Comparison of ENCODE assay signal across 8 cellular contexts in genomic region chr2:219294356-219295351, GRCh38. TPM values are rescaled to one million over a fixed set of nuclear protein-coding genes. Genes with fewer than 3 reads are reported as not detected.
DNase-seq lines count a peak whose midpoint lies in the region; ATAC-seq and TF ChIP-seq lines count a peak whose summit lies in the region.

No MANE protein-coding gene starts in this region.

- peak; percentile 29 for TF ChIP-seq POLR2A in transverse colon (IDR thresholded peaks at IDR 0.05)

- H3K23ac ChIP-seq in trophoblast cell (ENCODE audit: low read length), result no peak overlapping the region

- H3K4me3 ChIP-seq in KMS-11 (IDR thresholded peaks at IDR 0.05; ENCODE audit: insufficient read depth, low read depth, low read length) (no peak overlapping the region), SK-N-MC (peak overlapping the region; percentile 77), cardiac muscle cell (peak overlapping the region; percentile 65), trophoblast cell (ENCODE audit: low read depth, low read length) (peak overlapping the region; percentile 74), transverse colon (peak overlapping the region; percentile 53 to 75 (median 60))

- peak overlapping the region; percentile 54; the same call in 1 of the 2 replicates for H3K9ac ChIP-seq in KMS-11
- peak overlapping the region; percentile 54 for H3K9ac ChIP-seq in SK-N-MC (ENCODE audit: insufficient read length)
- H3K9ac ChIP-seq in trophoblast cell (ENCODE audit: low read length), result peak overlapping the region; percentile 77

- TF ChIP-seq EP300 in transverse colon (IDR thresholded peaks at IDR 0.05; ENCODE audit: low read depth), result no peak

- H3K4me2 ChIP-seq in KMS-11, result peak overlapping the region; percentile 86
- peak overlapping the region; percentile 81 for H3K4me2 ChIP-seq in trophoblast cell (ENCODE audit: low read length)

- 100% methylated on average over 2 of the region's 67 CpGs for WGBS in trophoblast cell (ENCODE audit: extremely low coverage, insufficient coverage, insufficient read length)
- 16 to 35% methylated on average over 9 to 40 of the region's 67 CpGs for WGBS in transverse colon (ENCODE audit: low coverage in 1 of 2), 2 donors

- peak overlapping the region; percentile 47 for H4K91ac ChIP-seq in trophoblast cell (ENCODE audit: low read depth, low read length)

- peaks cover 23% of the 10 kb centered on the region; the same call in 1 of the 2 replicates for H3K27me3 ChIP-seq in KMS-11 (ENCODE audit: insufficient read depth, low read depth)
- H3K27me3 ChIP-seq in cardiac muscle cell, result peaks cover 1% of the 10 kb centered on the region
- no peaks in the 10 kb centered on the region for H3K27me3 ChIP-seq in trophoblast cell (ENCODE audit: insufficient read depth, low read length)
- H3K27me3 ChIP-seq in transverse colon, result peaks cover 5% of the 10 kb centered on the region

- peak overlapping the region; percentile 88 for H4K8ac ChIP-seq in trophoblast cell (ENCODE audit: low read depth, low read length)

- H3K27ac ChIP-seq in KMS-11 (no peak overlapping the region), SK-N-MC (no peak overlapping the region), cardiac muscle cell (peak overlapping the region; percentile 46), trophoblast cell (ENCODE audit: low read depth, low read length) (no peak overlapping the region), transverse colon (peak overlapping the region; percentile 78 to 90 (median 84))

- H3K36me3 ChIP-seq in KMS-11 (ENCODE audit: insufficient read depth) (no peaks in the 10 kb centered on the region), SK-N-MC (ENCODE audit: insufficient read depth, low read length) (no peaks in the 10 kb centered on the region), cardiac muscle cell (no peaks in the 10 kb centered on the region), trophoblast cell (ENCODE audit: control insufficient read depth in 1 of 2, insufficient read depth in 2 of 2, low read length in 2 of 2) (no peaks in the 10 kb centered on the region), transverse colon (no peaks in the 10 kb centered on the region)

- H2AK5ac ChIP-seq in trophoblast cell (ENCODE audit: low read length), result no peak overlapping the region

- peak; percentile 95 for ATAC-seq in GM21737 (IDR thresholded peaks at IDR 0.05; ENCODE audit: unreplicated experiment)

- H4K20me1 ChIP-seq in KMS-11 (ENCODE audit: insufficient read depth), result no peaks in the 10 kb centered on the region

- intact Hi-C loops in transverse colon (cut with DNase I; ENCODE audit: low total_unique reads), result loop anchor here (2.0 to 10.0 kb wide), 3 partner anchors 18 to 132 kb away; partner anchors contain the start of genes ANKZF1, ATG9A and NHEJ1

- peak overlapping the region; percentile 42 for H2BK5ac ChIP-seq in trophoblast cell (ENCODE audit: low read depth, low read length, poor library complexity)

- H3K36me3 Mint-ChIP-seq in activated naive CD4-positive, alpha-beta T cell treated with anti-CD3 and anti-CD28 coated beads, Interleukin-2, amount 50 U/mL, for 24 hours, result no peaks in the 10 kb centered on the region

- peak overlapping the region; percentile 96 for H3K27ac Mint-ChIP-seq in activated naive CD4-positive, alpha-beta T cell treated with anti-CD3 and anti-CD28 coated beads, Interleukin-2, amount 50 U/mL, for 24 hours

- H2BK12ac ChIP-seq in trophoblast cell (ENCODE audit: low read length), result no peak overlapping the region

- H3K4me1 ChIP-seq in KMS-11 (ENCODE audit: low read depth, poor library complexity, severe bottlenecking) (peaks cover 7% of the 10 kb centered on the region), cardiac muscle cell (ENCODE audit: low read depth) (no peaks in the 10 kb centered on the region), trophoblast cell (ENCODE audit: control insufficient read depth in 1 of 2, insufficient read depth in 2 of 2, low read length in 2 of 2) (peaks cover 4% of the 10 kb centered on the region in 2 experiments), transverse colon (peaks cover 3 to 24% (median 14%) of the 10 kb centered on the region in 4 donors)

- in situ Hi-C loops in transverse colon (cut with MboI; ENCODE audit: low pct_ligation_motif_present in 1 of 4, low pct_unique_long_range_greater_than_20kb in 1 of 4, low sequenced_read_pairs in 3 of 4), result loop anchor here (10.0 to 25.0 kb wide), 3 partner anchors 120 to 240 kb away; partner anchors contain the start of genes SLC23A3 (in 3 of the 4), CNPPD1 (in 2 of the 4), RETREG2 (in 2 of the 4) and NHEJ1 (in 1 of the 4)

- peak overlapping the region; percentile 83 for H2AFZ ChIP-seq in KMS-11 (ENCODE audit: low read depth)
- peak overlapping the region; percentile 75 for H2AFZ ChIP-seq in trophoblast cell (ENCODE audit: insufficient read depth, low read length, poor library complexity)

- H4K12ac ChIP-seq in trophoblast cell (ENCODE audit: low read depth, low read length), result peak overlapping the region; percentile 83

- H2BK120ac ChIP-seq in trophoblast cell (ENCODE audit: insufficient read depth, low read length, poor library complexity), result peak overlapping the region; percentile 61

- H3K9me3 ChIP-seq in SK-N-MC (ENCODE audit: low read depth, low read length) (no peaks in the 10 kb centered on the region), cardiac muscle cell (ENCODE audit: low read depth) (no peaks in the 10 kb centered on the region), trophoblast cell (ENCODE audit: insufficient read depth, low read depth, low read length) (no peaks in the 10 kb centered on the region), transverse colon (no peaks in the 10 kb centered on the region)

- TF ChIP-seq CTCF in KMS-11 (conservative IDR thresholded peaks at IDR 0.05; ENCODE audit: low read depth, low read length), result peak; percentile 86
- peak; percentile 91 for TF ChIP-seq CTCF in cardiac muscle cell (IDR thresholded peaks at IDR 0.05; ENCODE audit: low read depth, low read length)
- peak; percentile 92 to 100 (median 99) for TF ChIP-seq CTCF in transverse colon (IDR thresholded peaks at IDR 0.05)

- H3K79me1 ChIP-seq in trophoblast cell (ENCODE audit: low read length), result peaks cover 4% of the 10 kb centered on the region

- DNase-seq in EL, result peak; percentile 74
- peak; percentile 28 for DNase-seq in SK-N-MC (ENCODE audit: low read depth, low spot score)
- DNase-seq in cardiac muscle cell (ENCODE audit: low read depth in 1 of 2, low spot score in 1 of 2), result peak; percentile 85 to 89
- DNase-seq in trophoblast cell, result peak; percentile 91 to 96
- DNase-seq in transverse colon, result peak; percentile 91

- peak overlapping the region; percentile 86 for H3K4me3 Mint-ChIP-seq in activated naive CD4-positive, alpha-beta T cell treated with anti-CD3 and anti-CD28 coated beads, Interleukin-2, amount 50 U/mL, for 24 hours

- H3K27me3 Mint-ChIP-seq in activated naive CD4-positive, alpha-beta T cell treated with anti-CD3 and anti-CD28 coated beads, Interleukin-2, amount 50 U/mL, for 24 hours, result no peaks in the 10 kb centered on the region

- no peaks in the 10 kb centered on the region for H3K9me3 Mint-ChIP-seq in activated naive CD4-positive, alpha-beta T cell treated with anti-CD3 and anti-CD28 coated beads, Interleukin-2, amount 50 U/mL, for 24 hours

- H3K79me2 ChIP-seq in KMS-11 (ENCODE audit: insufficient read depth, low read depth) (no peaks in the 10 kb centered on the region), trophoblast cell (ENCODE audit: control insufficient read depth, insufficient read depth, low read length, poor library complexity) (no peaks in the 10 kb centered on the region)

- peaks cover 30% of the 10 kb centered on the region for H3K4me1 Mint-ChIP-seq in activated naive CD4-positive, alpha-beta T cell treated with anti-CD3 and anti-CD28 coated beads, Interleukin-2, amount 50 U/mL, for 24 hours

- peak overlapping the region; percentile 18 for H3K18ac ChIP-seq in trophoblast cell (ENCODE audit: low read length)

- no peak overlapping the region for H3K4ac ChIP-seq in trophoblast cell (ENCODE audit: low read depth, low read length)

- peak overlapping the region; percentile 62 for H3K14ac ChIP-seq in trophoblast cell (ENCODE audit: low read length)

RNA-seq across cellular contexts. Expression of gene PTPRN, which starts 14.5 kb away (rescaled TPM):
- total RNA-seq in cardiac muscle cell (0.36 and 1.2 TPM in 2 replicates), transverse colon (1 to 10 TPM in 3 of 4 donors, under 1 TPM in 1; 0.60 to 2.6 (median 2.1) TPM)
- polyA plus RNA-seq in cardiac muscle cell, result 0.22 and 1.4 TPM in 2 replicates
- 2.3 and 3.4 TPM in 2 replicates for polyA plus RNA-seq in trophoblast cell (2013)

RNA-seq across cellular contexts. Expression of gene DNAJB2, which starts 15.5 kb away (rescaled TPM):
- 182 and 223 TPM in 2 replicates for total RNA-seq in cardiac muscle cell
- 60.6 and 61.0 TPM in 2 replicates for polyA plus RNA-seq in cardiac muscle cell
- polyA plus RNA-seq in trophoblast cell (2013), result 55.4 and 57.3 TPM in 2 replicates
- total RNA-seq in transverse colon, result 10 to 100 TPM; 22.7 to 95.0 (median 54.3) TPM

RNA-seq across cellular contexts. Expression of gene RESP18, which starts 37.9 kb away (rescaled TPM):
- total RNA-seq in cardiac muscle cell (not detected in 2 replicates), transverse colon (not detected)
- polyA plus RNA-seq in cardiac muscle cell, result not detected in 2 replicates
- polyA plus RNA-seq in trophoblast cell (2013), result not detected in 2 replicates

RNA-seq across cellular contexts. Expression of gene TUBA4A, which starts 40.9 kb away (rescaled TPM):
- total RNA-seq in cardiac muscle cell (1.6 and 2.6 TPM in 2 replicates), transverse colon (100 to 1,000 TPM in 1 of 4 donors, 10 to 100 TPM in 3; 39.2 to 101 (median 70.8) TPM)
- 2.3 and 6.5 TPM in 2 replicates for polyA plus RNA-seq in cardiac muscle cell
- polyA plus RNA-seq in trophoblast cell (2013), result 6.6 and 6.9 TPM in 2 replicates

RNA-seq across cellular contexts. Expression of gene TUBA4B, which starts 41.6 kb away (rescaled TPM):
- total RNA-seq in cardiac muscle cell (not detected in 2 replicates), transverse colon (not detected)
- not detected in 2 replicates for polyA plus RNA-seq in cardiac muscle cell
- polyA plus RNA-seq in trophoblast cell (2013), result not detected in 2 replicates

Comparison
In these comparisons a context has a peak if more than half of its experiments do, and no peak if none do; other contexts are left out.
1. DNase-seq: peak in every context shown above with its lines; median percentile 94 in trophoblast cell; 91 in transverse colon; 87 in cardiac muscle cell; 74 in EL; 28 in SK-N-MC.
2. H3K27ac ChIP-seq: peak in cardiac muscle cell (single experiment) and transverse colon (4 of 4); none in KMS-11 (single experiment), SK-N-MC (single experiment) and trophoblast cell (single experiment).
3. Peak in every context shown above with its lines, with median percentiles within 50 percentile points of each other: H3K9ac ChIP-seq and CTCF ChIP-seq.